In genomic region chr20:57605878-57606277, GRCh38 we compare ENCODE assay signal across 1 cellular context.
TF ChIP-seq lines count a peak whose summit lies in the region.

No MANE protein-coding gene starts in this region.

TF ChIP-seq in HepG2, 621 proteins besides CTCF, POLR2A, EP300 and RAD21:
- TF ChIP-seq ISL2 (CRISPR knock-in tag; IDR thresholded peaks at IDR 0.05) (no peak), MAFK (conservative IDR thresholded peaks at IDR 0.05 in 1 of 2, IDR thresholded peaks at IDR 0.05 in 1 of 2; ENCODE audit: low read length in 2 of 2) (peak; percentile 25 to 50; a peak in 3 of 4 replicates)
